In the genomic region with DNA sequence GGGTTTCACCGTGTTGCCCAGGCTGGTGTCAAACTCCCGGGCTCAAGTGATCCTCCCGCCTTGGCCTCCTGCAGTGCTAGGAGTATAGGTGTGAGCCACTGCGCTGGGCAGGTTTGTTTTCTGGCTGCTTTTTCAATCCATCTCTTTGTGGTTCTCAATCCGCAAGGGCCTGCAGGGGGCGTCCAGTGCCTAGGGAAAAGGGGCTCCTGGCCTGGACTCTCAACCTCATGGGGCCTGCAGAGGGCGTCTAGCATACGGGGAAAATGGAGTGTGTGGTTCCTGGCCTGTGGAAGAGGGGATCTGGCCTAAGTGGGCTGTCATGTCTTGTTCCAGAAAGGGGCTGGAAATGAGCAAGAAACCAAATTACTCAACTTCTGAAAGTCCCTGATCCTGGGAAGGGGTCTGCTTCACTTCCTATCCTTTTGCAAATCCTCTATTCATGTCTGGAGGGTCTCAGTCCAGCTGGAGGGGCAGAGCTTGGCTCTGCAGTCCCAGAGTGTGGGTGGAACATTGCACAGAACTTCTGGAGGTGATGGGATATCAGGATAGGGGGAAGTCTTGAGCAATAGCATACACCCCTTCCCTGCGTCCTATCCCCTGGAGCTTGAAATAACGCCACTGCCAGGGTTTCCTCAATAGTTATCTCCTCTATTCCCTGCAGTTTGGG, we compare ENCODE assay signal across 8 cellular contexts. TPM values are rescaled to one million over a fixed set of nuclear protein-coding genes. Genes with fewer than 3 reads are reported as not detected.
DNase-seq lines count a peak whose midpoint lies in the region; ATAC-seq and TF ChIP-seq lines count a peak whose summit lies in the region.

No MANE protein-coding gene starts in this region.

- no peak overlapping the region for H3K27ac Mint-ChIP-seq in progenitor cell of endocrine pancreas

- TF ChIP-seq CTCF in HL-60 (IDR thresholded peaks at IDR 0.05; ENCODE audit: insufficient read depth, low read length) (peak; percentile 61), OCI-LY1 (IDR thresholded peaks at IDR 0.05; ENCODE audit: low read length) (peak; percentile 90), foreskin fibroblast (IDR thresholded peaks at IDR 0.05; ENCODE audit: low read depth, low read length) (peak; percentile 94), progenitor cell of endocrine pancreas (IDR thresholded peaks at IDR 0.05; ENCODE audit: unreplicated experiment) (peak; percentile 86)

- H3K4me2 ChIP-seq in OCI-LY1 (ENCODE audit: low read length), result no peak overlapping the region

- no peaks in the 10 kb centered on the region for H3K79me2 ChIP-seq in OCI-LY1 (ENCODE audit: insufficient read depth, low read length)

- H3K9me3 ChIP-seq in OCI-LY1 (ENCODE audit: low read length), result no peaks in the 10 kb centered on the region

- no peak overlapping the region for H3K4me3 ChIP-seq in HL-60 (replicated peaks; ENCODE audit: insufficient read depth, low read length)
- no peak overlapping the region for H3K4me3 ChIP-seq in OCI-LY1 (ENCODE audit: low read depth, low read length, poor library complexity, severe bottlenecking)
- no peak overlapping the region for H3K4me3 ChIP-seq in foreskin fibroblast (ENCODE audit: low read depth in 1 of 2, low read length in 2 of 2)

- peak; percentile 93 for DNase-seq in DMS 273 (lab: John Stamatoyannopoulos, UW; ENCODE audit: unreplicated experiment)
- DNase-seq in HL-60 (ENCODE audit: low read depth in 1 of 2, low spot score in 1 of 2), result peak; percentile 40 to 81
- DNase-seq in activated T-cell treated with anti-CD3 and anti-CD28 coated beads, Interleukin-2, amount 50 U/mL, for 4 hours, result peak; percentile 53
- DNase-seq in foreskin fibroblast, result peak; percentile 62 to 88
- DNase-seq in progenitor cell of endocrine pancreas (ENCODE audit: low spot score, unreplicated experiment), result peak; percentile 77

- peaks cover 9% of the 10 kb centered on the region for H3K9me3 Mint-ChIP-seq in activated T-cell treated with anti-CD3 and anti-CD28 coated beads, Interleukin-2, amount 50 U/mL, for 4 hours
- no peaks in the 10 kb centered on the region for H3K9me3 Mint-ChIP-seq in progenitor cell of endocrine pancreas (ENCODE audit: low read depth)

- H3K4me1 ChIP-seq in OCI-LY1 (ENCODE audit: insufficient read depth, low read length, severe bottlenecking), result no peaks in the 10 kb centered on the region

- no peaks in the 10 kb centered on the region for H3K27me3 ChIP-seq in HL-60 (ENCODE audit: insufficient read depth, poor library complexity, severe bottlenecking)
- H3K27me3 ChIP-seq in OCI-LY1 (ENCODE audit: insufficient read depth, low read length), result no peaks in the 10 kb centered on the region

- H3K27me3 Mint-ChIP-seq in activated T-cell treated with anti-CD3 and anti-CD28 coated beads, Interleukin-2, amount 50 U/mL, for 4 hours (ENCODE audit: low read depth), result no peaks in the 10 kb centered on the region
- H3K27me3 Mint-ChIP-seq in progenitor cell of endocrine pancreas, result no peaks in the 10 kb centered on the region

- H3K9me2 ChIP-seq in OCI-LY1 (ENCODE audit: low read depth, low read length), result no peaks in the 10 kb centered on the region

- H3K4me1 Mint-ChIP-seq in activated T-cell treated with anti-CD3 and anti-CD28 coated beads, Interleukin-2, amount 50 U/mL, for 4 hours (ENCODE audit: low read depth), result no peaks in the 10 kb centered on the region
- peaks cover 4% of the 10 kb centered on the region for H3K4me1 Mint-ChIP-seq in progenitor cell of endocrine pancreas (ENCODE audit: low read depth)

- H3K4me3 Mint-ChIP-seq in activated T-cell treated with anti-CD3 and anti-CD28 coated beads, Interleukin-2, amount 50 U/mL, for 4 hours, result no peak overlapping the region
- no peak overlapping the region for H3K4me3 Mint-ChIP-seq in progenitor cell of endocrine pancreas (ENCODE audit: low read depth)

- H4K20me1 ChIP-seq in OCI-LY1 (ENCODE audit: insufficient read depth, low read length), result no peaks in the 10 kb centered on the region

- peak; percentile 58 to 77 for ATAC-seq in activated T-cell treated with anti-CD3 and anti-CD28 coated beads, Interleukin-2, amount 50 U/mL, for 4 hours
- ATAC-seq in HG02884 (IDR thresholded peaks at IDR 0.05; ENCODE audit: unreplicated experiment) (no peak), HG02571 (IDR thresholded peaks at IDR 0.05; ENCODE audit: unreplicated experiment) (no peak)

- H3K27ac ChIP-seq in HL-60 (replicated peaks), result no peak overlapping the region
- no peak overlapping the region for H3K27ac ChIP-seq in OCI-LY1 (ENCODE audit: low read depth, low read length, poor library complexity, severe bottlenecking)

- no peak overlapping the region for H2AFZ ChIP-seq in OCI-LY1 (ENCODE audit: low read length)

- H3F3A ChIP-seq in OCI-LY1 (ENCODE audit: insufficient read depth, low read length), result no peaks in the 10 kb centered on the region

- no peaks in the 10 kb centered on the region for H3K36me3 ChIP-seq in OCI-LY1 (ENCODE audit: insufficient read depth, low read length)

- peaks cover 2% of the 10 kb centered on the region for H3K36me3 Mint-ChIP-seq in activated T-cell treated with anti-CD3 and anti-CD28 coated beads, Interleukin-2, amount 50 U/mL, for 4 hours (ENCODE audit: insufficient read depth)
- H3K36me3 Mint-ChIP-seq in progenitor cell of endocrine pancreas (ENCODE audit: insufficient read depth), result no peaks in the 10 kb centered on the region

- no peak overlapping the region for H3K9ac ChIP-seq in OCI-LY1 (ENCODE audit: low read length)

RNA-seq across cellular contexts. Expression of a gene that starts 12.7 kb away (rescaled TPM):
- under 1 TPM; 0.24 to 0.43 (median 0.26) TPM for total RNA-seq in activated T-cell treated with anti-CD3 and anti-CD28 coated beads, Interleukin-2, amount 50 U/mL, for 4 hours
- total RNA-seq in progenitor cell of endocrine pancreas, result 0.67 and 1.6 TPM in 2 replicates

RNA-seq across cellular contexts. Expression of a gene that starts 15.9 kb away (rescaled TPM):
- total RNA-seq in activated T-cell treated with anti-CD3 and anti-CD28 coated beads, Interleukin-2, amount 50 U/mL, for 4 hours, result 1 to 10 TPM in 2 of 3 donors, under 1 TPM in 1; 0.82 to 1.1 (median 1.0) TPM
- 0.53 TPM in 1 of 2 replicates, not detected in the other for total RNA-seq in progenitor cell of endocrine pancreas

RNA-seq across cellular contexts. Expression of a gene that starts 23.2 kb away (rescaled TPM):
- total RNA-seq in activated T-cell treated with anti-CD3 and anti-CD28 coated beads, Interleukin-2, amount 50 U/mL, for 4 hours, result 10 to 100 TPM in 1 of 3 donors, 1 to 10 TPM in 2; 7.7 to 10.4 (median 8.8) TPM
- total RNA-seq in progenitor cell of endocrine pancreas, result 27.5 and 27.8 TPM in 2 replicates

RNA-seq across cellular contexts. Expression of a gene that starts 28.7 kb away (rescaled TPM):
- total RNA-seq in activated T-cell treated with anti-CD3 and anti-CD28 coated beads, Interleukin-2, amount 50 U/mL, for 4 hours, result 10 to 100 TPM; 29.8 to 37.7 (median 30.3) TPM
- 82.5 and 85.6 TPM in 2 replicates for total RNA-seq in progenitor cell of endocrine pancreas

RNA-seq across cellular contexts. Expression of a gene that starts 34.8 kb away (rescaled TPM):
- not detected for total RNA-seq in activated T-cell treated with anti-CD3 and anti-CD28 coated beads, Interleukin-2, amount 50 U/mL, for 4 hours
- not detected in 2 replicates for total RNA-seq in progenitor cell of endocrine pancreas

Comparison
In these comparisons a context has a peak if more than half of its experiments do, and no peak if none do; other contexts are left out.
1. ATAC-seq: peak in activated T-cell treated with anti-CD3 and anti-CD28 coated beads, Interleukin-2, amount 50 U/mL, for 4 hours (2 of 2); none in HG02884 (single experiment) and HG02571 (single experiment).
2. Peak in every context shown above with its lines, with median percentiles within 50 percentile points of each other: DNase-seq and CTCF ChIP-seq.